ENCODE assay signal across 8 cellular contexts in the genomic region with DNA sequence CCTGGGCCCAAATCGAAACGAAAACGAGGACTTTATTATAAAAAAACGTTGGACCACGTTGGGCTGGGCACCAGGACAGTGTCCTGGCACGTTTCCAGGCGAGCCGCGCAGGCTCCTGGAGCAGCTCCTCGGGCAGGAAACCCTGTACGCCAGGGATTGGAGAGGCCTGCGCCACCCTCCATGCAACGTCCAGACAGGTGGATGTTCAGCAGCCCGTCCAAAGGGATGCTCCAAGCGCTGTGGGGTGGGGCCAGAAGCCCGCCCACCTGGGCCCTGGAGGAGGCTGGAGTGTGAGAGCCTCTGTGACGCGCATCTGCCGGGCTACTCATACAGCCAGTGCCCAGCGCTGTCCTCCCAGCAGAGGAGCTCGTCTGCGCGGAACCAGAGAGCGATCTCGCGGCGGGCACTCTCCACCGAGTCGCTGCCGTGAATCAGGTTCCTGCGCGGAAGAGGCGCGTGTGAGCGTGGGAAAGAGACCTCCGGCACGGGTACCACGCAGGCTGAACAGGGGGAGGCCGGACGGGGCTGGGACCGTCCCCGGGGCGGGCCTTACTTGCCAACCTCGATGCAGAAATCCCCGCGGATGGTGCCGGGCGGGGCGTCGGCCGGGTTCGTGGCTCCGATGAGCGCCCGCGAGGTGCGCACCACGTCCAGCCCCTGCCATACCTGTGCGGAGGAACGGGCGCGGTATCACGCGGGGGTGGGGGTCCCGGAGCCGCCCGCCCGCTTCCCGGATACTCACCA. TPM values are rescaled to one million over a fixed set of nuclear protein-coding genes. Genes with fewer than 3 reads are reported as not detected.
A peak's percentile ranks its signal among the peaks of the same experiment; 100 is the strongest.
DNase-seq lines count a peak whose midpoint lies in the region; ATAC-seq, FAIRE-seq and TF ChIP-seq lines count a peak whose summit lies in the region.

No MANE protein-coding gene starts in this region.

- no peak for ATAC-seq in GM18517 (IDR thresholded peaks at IDR 0.05; ENCODE audit: unreplicated experiment)

- BruUV-seq in OCI-LY7 (replicated peaks; lab: Mats Ljungman, UMichigan) = no TSS peak

- peak overlapping the region; percentile 82 for H3K4me3 Mint-ChIP-seq in activated naive CD4-positive, alpha-beta T cell treated with anti-CD3 and anti-CD28 coated beads, Interleukin-2, amount 50 U/mL, for 24 hours
- peak overlapping the region; percentile 93 for H3K4me3 Mint-ChIP-seq in glutamatergic neuron (ENCODE audit: unreplicated experiment)
- peak overlapping the region; percentile 66 for H3K4me3 Mint-ChIP-seq in osteocyte (ENCODE audit: unreplicated experiment)

- peak overlapping the region; percentile 100 for H3K4me2 ChIP-seq in OCI-LY7 (ENCODE audit: low read length)

- peak overlapping the region; percentile 89 for H3K27ac ChIP-seq in OCI-LY7 (ENCODE audit: low read depth, low read length, poor library complexity, severe bottlenecking)

- peak; percentile 28 for TF ChIP-seq POLR2A in GM15510 (IDR thresholded peaks at IDR 0.05; ENCODE audit: borderline replicate concordance, extremely low read depth, insufficient read length)

- peaks cover 66% of the 10 kb centered on the region for H3K36me3 ChIP-seq in OCI-LY7 (ENCODE audit: insufficient read depth, low read length)

- no peak for FAIRE-seq in RCC 7860 (lab: Jason Lieb, UNC)

- peaks cover 26% of the 10 kb centered on the region; the same call in 1 of the 2 replicates for H3K79me2 ChIP-seq in OCI-LY7 (ENCODE audit: insufficient read depth, low read depth, low read length)

- peak overlapping the region; percentile 72 for H3K27ac Mint-ChIP-seq in activated naive CD4-positive, alpha-beta T cell treated with anti-CD3 and anti-CD28 coated beads, Interleukin-2, amount 50 U/mL, for 24 hours
- H3K27ac Mint-ChIP-seq in glutamatergic neuron (ENCODE audit: unreplicated experiment) = peak overlapping the region; percentile 90
- no peak overlapping the region for H3K27ac Mint-ChIP-seq in osteocyte (ENCODE audit: unreplicated experiment)

- CTCF ChIA-PET in OCI-LY7 (lab: Charles Lee; ENCODE audit: unreplicated experiment) = no interaction called here

- no peaks in the 10 kb centered on the region for H3K9me2 ChIP-seq in OCI-LY7 (ENCODE audit: insufficient read depth, low read length)

- H3K27me3 Mint-ChIP-seq in activated naive CD4-positive, alpha-beta T cell treated with anti-CD3 and anti-CD28 coated beads, Interleukin-2, amount 50 U/mL, for 24 hours = no peaks in the 10 kb centered on the region
- H3K27me3 Mint-ChIP-seq in glutamatergic neuron (ENCODE audit: unreplicated experiment) (peaks cover 15% of the 10 kb centered on the region), osteocyte (ENCODE audit: unreplicated experiment) (no peaks in the 10 kb centered on the region)

- peak; percentile 18 for DNase-seq in OCI-LY7 (ENCODE audit: low spot score)
- peak; percentile 72 for DNase-seq in glutamatergic neuron
- no peak for DNase-seq in osteocyte (ENCODE audit: extremely low spot score, unreplicated experiment)
- DNase-seq in SIG-M5 treated with dmso at 0.1 percent for 504 hours (lab: John Stamatoyannopoulos, UW; ENCODE audit: unreplicated experiment) = no peak
- DNase-seq in RCC 7860 (ENCODE audit: low spot score) = no peak

- H3K36me3 Mint-ChIP-seq in activated naive CD4-positive, alpha-beta T cell treated with anti-CD3 and anti-CD28 coated beads, Interleukin-2, amount 50 U/mL, for 24 hours = peaks cover 5% of the 10 kb centered on the region
- H3K36me3 Mint-ChIP-seq in glutamatergic neuron (ENCODE audit: unreplicated experiment) (no peaks in the 10 kb centered on the region), osteocyte (ENCODE audit: unreplicated experiment) (peaks cover 5% of the 10 kb centered on the region)

- peaks cover 23% of the 10 kb centered on the region for H3K4me1 ChIP-seq in OCI-LY7 (ENCODE audit: insufficient read depth, low read length, poor library complexity, severe bottlenecking)

- H4K20me1 ChIP-seq in OCI-LY7 (ENCODE audit: insufficient read depth, low read length) = no peaks in the 10 kb centered on the region

- peaks cover 9% of the 10 kb centered on the region for H3K4me1 Mint-ChIP-seq in activated naive CD4-positive, alpha-beta T cell treated with anti-CD3 and anti-CD28 coated beads, Interleukin-2, amount 50 U/mL, for 24 hours
- H3K4me1 Mint-ChIP-seq in glutamatergic neuron (ENCODE audit: low read depth, unreplicated experiment) (peaks cover 7% of the 10 kb centered on the region), osteocyte (ENCODE audit: unreplicated experiment) (peaks cover 20% of the 10 kb centered on the region)

- no peaks in the 10 kb centered on the region for H3K9me3 Mint-ChIP-seq in activated naive CD4-positive, alpha-beta T cell treated with anti-CD3 and anti-CD28 coated beads, Interleukin-2, amount 50 U/mL, for 24 hours
- H3K9me3 Mint-ChIP-seq in glutamatergic neuron (ENCODE audit: unreplicated experiment) (peaks cover 18% of the 10 kb centered on the region), osteocyte (ENCODE audit: unreplicated experiment) (no peaks in the 10 kb centered on the region)

- intact Hi-C loops in OCI-LY7 (cut with micrococcal nuclease; ENCODE audit: unreplicated experiment) = loop anchor here (5.0 kb wide), 1 partner anchor 158 kb away; the partner anchor contains the start of genes CRAMP1 and IFT140

- H3K4me3 ChIP-seq in OCI-LY7 (ENCODE audit: low read depth, low read length, poor library complexity, severe bottlenecking) = peak overlapping the region; percentile 98

- POLR2A ChIA-PET in OCI-LY7 (lab: Charles Lee) = no interaction called here

- no peaks in the 10 kb centered on the region for H3K9me3 ChIP-seq in OCI-LY7 (ENCODE audit: low read length)

- no peak overlapping the region for H2AFZ ChIP-seq in OCI-LY7 (ENCODE audit: low read length)

- TF ChIP-seq CTCF in OCI-LY7 (conservative IDR thresholded peaks at IDR 0.05; ENCODE audit: low read length) = no peak
- no peak for TF ChIP-seq CTCF in glutamatergic neuron (IDR thresholded peaks at IDR 0.05; ENCODE audit: partially characterized antibody, unreplicated experiment)
- no peak for TF ChIP-seq CTCF in osteocyte (IDR thresholded peaks at IDR 0.05)

RNA-seq across cellular contexts. Expression of gene NME3, which starts 0.8 kb away (rescaled TPM):
- 38.2 and 54.5 TPM in 2 replicates for total RNA-seq in OCI-LY7 (2014; rRNA removed; shearing (Covaris generic))
- 30.6 and 34.8 TPM in 2 replicates for total RNA-seq in OCI-LY7 (2022)
- 79.1 TPM for total RNA-seq in glutamatergic neuron (ENCODE audit: unreplicated experiment)
- 45.8 and 48.8 TPM in 2 replicates for total RNA-seq in osteocyte

RNA-seq across cellular contexts. Expression of gene EME2, which starts 2.1 kb away (rescaled TPM):
- 22.0 and 23.8 TPM in 2 replicates for total RNA-seq in OCI-LY7 (2014; rRNA removed; shearing (Covaris generic))
- total RNA-seq in OCI-LY7 (2022) (48.5 and 51.8 TPM in 2 replicates), glutamatergic neuron (ENCODE audit: unreplicated experiment) (68.7 TPM), osteocyte (21.5 and 22.4 TPM in 2 replicates)

RNA-seq across cellular contexts. Expression of gene MRPS34, which starts 2.4 kb away (rescaled TPM):
- 170 and 190 TPM in 2 replicates for total RNA-seq in OCI-LY7 (2014; rRNA removed; shearing (Covaris generic))
- total RNA-seq in OCI-LY7 (2022) (176 and 196 TPM in 2 replicates), glutamatergic neuron (ENCODE audit: unreplicated experiment) (75.1 TPM), osteocyte (70.9 and 73.9 TPM in 2 replicates)

RNA-seq across cellular contexts. Expression of gene SPSB3, which starts 11.9 kb away (rescaled TPM):
- total RNA-seq in OCI-LY7 (2014; rRNA removed; shearing (Covaris generic)) = 52.4 and 53.7 TPM in 2 replicates
- total RNA-seq in OCI-LY7 (2022) (33.6 and 39.5 TPM in 2 replicates), glutamatergic neuron (ENCODE audit: unreplicated experiment) (80.4 TPM), osteocyte (52.8 and 53.4 TPM in 2 replicates)

RNA-seq across cellular contexts. Expression of gene NUBP2, which starts 12.3 kb away (rescaled TPM):
- total RNA-seq in OCI-LY7 (2014; rRNA removed; shearing (Covaris generic)) = 70.5 and 94.9 TPM in 2 replicates
- 58.2 and 62.7 TPM in 2 replicates for total RNA-seq in OCI-LY7 (2022)
- total RNA-seq in glutamatergic neuron (ENCODE audit: unreplicated experiment) = 66.1 TPM
- 55.5 and 56.3 TPM in 2 replicates for total RNA-seq in osteocyte

Comparison
In these comparisons a context has a peak if more than half of its experiments do, and no peak if none do; other contexts are left out.
1. DNase-seq: peak in OCI-LY7 (single experiment) and glutamatergic neuron (single experiment); none in osteocyte (single experiment), SIG-M5 treated with dmso at 0.1 percent for 504 hours (single experiment) and RCC 7860 (single experiment).
2. Peak in every context shown above with its lines, with median percentiles within 50 percentile points of each other: H3K4me3 Mint-ChIP-seq.